Comparison of ENCODE assay signal across 8 cellular contexts in genomic region chr10:80204801-80205477, GRCh38. TPM values are rescaled to one million over a fixed set of nuclear protein-coding genes. Genes with fewer than 3 reads are reported as not detected.
DNase-seq lines count a peak whose midpoint lies in the region; ATAC-seq and TF ChIP-seq lines count a peak whose summit lies in the region.

No MANE protein-coding gene starts in this region.

- H2AFZ ChIP-seq in parathyroid adenoma: peak overlapping the region; percentile 97

- H3K79me2 ChIP-seq in parathyroid adenoma: peaks cover 53% of the 10 kb centered on the region

- H3K4me2 ChIP-seq in parathyroid adenoma (ENCODE audit: low read length): peak overlapping the region; percentile 82

- H3K9ac ChIP-seq in parathyroid adenoma: peak overlapping the region; percentile 21

- H3K4me1 Mint-ChIP-seq in activated T-helper 2 cell treated with anti-CD3 and anti-CD28 coated beads, Interferon-gamma antibody, Interleukin-2, Interleukin-4, amounts not matched to agents 10 μg/mL and 5 μg/mL and 100 μg/mL, durations not matched to agents 14 hours and 24 hours and 36 hours (ENCODE audit: low read depth): peaks cover 50% of the 10 kb centered on the region

- peak overlapping the region; percentile 82 for H3K27ac ChIP-seq in parathyroid adenoma

- intact Hi-C loops in activated T-helper 2 cell treated with anti-CD3 and anti-CD28 coated beads, Interferon-gamma antibody, Interleukin-2, Interleukin-4, amounts not matched to agents 10 μg/mL and 5 μg/mL and 100 μg/mL, durations not matched to agents 14 hours and 24 hours and 36 hours (cut with micrococcal nuclease): loop anchor here (1.0 to 10.0 kb wide), 6 partner anchors 9 to 870 kb away; no protein-coding TSS in a partner anchor

- peaks cover 32% of the 10 kb centered on the region for H3K36me3 Mint-ChIP-seq in activated T-helper 2 cell treated with anti-CD3 and anti-CD28 coated beads, Interferon-gamma antibody, Interleukin-2, Interleukin-4, amounts not matched to agents 10 μg/mL and 5 μg/mL and 100 μg/mL, durations not matched to agents 14 hours and 24 hours and 36 hours (ENCODE audit: low read depth)

- H3K36me3 ChIP-seq in parathyroid adenoma (ENCODE audit: control insufficient read depth, insufficient read depth, low read length): no peaks in the 10 kb centered on the region

- no peaks in the 10 kb centered on the region for H3K9me3 ChIP-seq in parathyroid adenoma (ENCODE audit: control insufficient read depth, low read length)

- H3K4me3 ChIP-seq in Jurkat, Clone E6-1 (ENCODE audit: low read length): peak overlapping the region; percentile 67
- peak overlapping the region; percentile 77 for H3K4me3 ChIP-seq in parathyroid adenoma (ENCODE audit: low read depth, low read length)

- no peaks in the 10 kb centered on the region for H3K27me3 ChIP-seq in parathyroid adenoma (ENCODE audit: control insufficient read depth, insufficient read depth, low read length)

- no peak for TF ChIP-seq CTCF in parathyroid adenoma (IDR thresholded peaks at IDR 0.05)

- no peaks in the 10 kb centered on the region for H3K9me3 Mint-ChIP-seq in activated T-helper 2 cell treated with anti-CD3 and anti-CD28 coated beads, Interferon-gamma antibody, Interleukin-2, Interleukin-4, amounts not matched to agents 10 μg/mL and 5 μg/mL and 100 μg/mL, durations not matched to agents 14 hours and 24 hours and 36 hours

- peaks cover 22% of the 10 kb centered on the region for H3K4me1 ChIP-seq in parathyroid adenoma

- H3K27me3 Mint-ChIP-seq in activated T-helper 2 cell treated with anti-CD3 and anti-CD28 coated beads, Interferon-gamma antibody, Interleukin-2, Interleukin-4, amounts not matched to agents 10 μg/mL and 5 μg/mL and 100 μg/mL, durations not matched to agents 14 hours and 24 hours and 36 hours (ENCODE audit: low read depth): no peaks in the 10 kb centered on the region

- DNase-seq in GM03348 (ENCODE audit: low spot score) (peak; percentile 76), glomerular visceral epithelial cell (ENCODE audit: extremely low spot score) (peak; percentile 35)
- no peak for DNase-seq in Jurkat, Clone E6-1 (ENCODE audit: low read depth, low spot score)
- no peak for DNase-seq in activated T-helper 2 cell treated with anti-CD3 and anti-CD28 coated beads, Interferon-gamma antibody, Interleukin-2, Interleukin-4, amounts not matched to agents 10 μg/mL and 5 μg/mL and 100 μg/mL, durations not matched to agents 14 hours and 24 hours and 36 hours (ENCODE audit: low spot score)
- no peak for DNase-seq in activated CD8-positive, alpha-beta memory T cell treated with anti-CD3 and anti-CD28 coated beads, Interleukin-2, amount 50 U/mL, for 4 hours
- no peak for DNase-seq in activated CD8-positive, alpha-beta memory T cell treated with anti-CD3 and anti-CD28 coated beads for 24 hours

- H3K4me3 Mint-ChIP-seq in activated T-helper 2 cell treated with anti-CD3 and anti-CD28 coated beads, Interferon-gamma antibody, Interleukin-2, Interleukin-4, amounts not matched to agents 10 μg/mL and 5 μg/mL and 100 μg/mL, durations not matched to agents 14 hours and 24 hours and 36 hours (ENCODE audit: low read depth): peak overlapping the region; percentile 97

- H3K27ac Mint-ChIP-seq in activated T-helper 2 cell treated with anti-CD3 and anti-CD28 coated beads, Interferon-gamma antibody, Interleukin-2, Interleukin-4, amounts not matched to agents 10 μg/mL and 5 μg/mL and 100 μg/mL, durations not matched to agents 14 hours and 24 hours and 36 hours: peak overlapping the region; percentile 86

- peak; percentile 34 for ATAC-seq in GM21619 (IDR thresholded peaks at IDR 0.05; ENCODE audit: unreplicated experiment)

RNA-seq across cellular contexts. Expression of gene ANXA11, which starts 0.4 kb away (rescaled TPM):
- 169 TPM for polyA plus RNA-seq in Jurkat, Clone E6-1 (2012; ENCODE audit: insufficient read depth, insufficient read length)
- total RNA-seq in activated T-helper 2 cell treated with anti-CD3 and anti-CD28 coated beads, Interferon-gamma antibody, Interleukin-2, Interleukin-4, amounts not matched to agents 10 μg/mL and 5 μg/mL and 100 μg/mL, durations not matched to agents 14 hours and 24 hours and 36 hours: 251 and 264 TPM in 2 replicates

Comparison
In these comparisons a context has a peak if more than half of its experiments do, and no peak if none do; other contexts are left out.
1. DNase-seq: peak in GM03348 (single experiment) and glomerular visceral epithelial cell (single experiment); none in Jurkat, Clone E6-1 (single experiment), activated T-helper 2 cell treated with anti-CD3 and anti-CD28 coated beads, Interferon-gamma antibody, Interleukin-2, Interleukin-4, amounts not matched to agents 10 μg/mL and 5 μg/mL and 100 μg/mL, durations not matched to agents 14 hours and 24 hours and 36 hours (single experiment), activated CD8-positive, alpha-beta memory T cell treated with anti-CD3 and anti-CD28 coated beads, Interleukin-2, amount 50 U/mL, for 4 hours (single experiment) and activated CD8-positive, alpha-beta memory T cell treated with anti-CD3 and anti-CD28 coated beads for 24 hours (single experiment).